2 cellular contexts compared by ENCODE assay signal in genomic region chr5:177371705-177372533, GRCh38.
TF ChIP-seq lines count a peak whose summit lies in the region.

No MANE protein-coding gene starts in this region.

TF ChIP-seq in SK-N-SH, 30 proteins besides CTCF, POLR2A, EP300 and RAD21:
- TF ChIP-seq GABPA (IDR thresholded peaks at IDR 0.05; ENCODE audit: low read depth) (no peak), EZH2phosphoT487 (IDR thresholded peaks at IDR 0.05; ENCODE audit: borderline replicate concordance, low read depth) (no peak), SMC3 (IDR thresholded peaks at IDR 0.05; ENCODE audit: low read depth, low read length) (no peak), MEF2A (IDR thresholded peaks at IDR 0.05; ENCODE audit: borderline replicate concordance, low read depth) (no peak), ZBTB33 (IDR thresholded peaks at IDR 0.05; ENCODE audit: borderline replicate concordance, low read depth) (no peak)

TF ChIP-seq in SK-N-SH treated with all-trans-retinoic acid at 6 μM for 48 hours, 23 proteins besides CTCF, POLR2A, EP300 and RAD21:
- TF ChIP-seq BACH2 (CRISPR knock-in tag; IDR thresholded peaks at IDR 0.05; ENCODE audit: borderline replicate concordance) (no peak), CSDC2 (CRISPR knock-in tag; IDR thresholded peaks at IDR 0.05) (no peak), TSHZ2 (CRISPR knock-in tag; IDR thresholded peaks at IDR 0.05) (no peak), PATZ1 (CRISPR knock-in tag; IDR thresholded peaks at IDR 0.05; ENCODE audit: borderline replicate concordance) (no peak), TOX (CRISPR knock-in tag; IDR thresholded peaks at IDR 0.05; ENCODE audit: borderline replicate concordance) (no peak), ZFP30 (CRISPR knock-in tag; IDR thresholded peaks at IDR 0.05) (no peak), ZNF70 (CRISPR knock-in tag; IDR thresholded peaks at IDR 0.05) (no peak)
